Comparison of ENCODE assay signal across 1 cellular context in genomic region chr2:170523506-170523905, GRCh38.
TF ChIP-seq lines count a peak whose summit lies in the region.

No MANE protein-coding gene starts in this region.

TF ChIP-seq in K562, 482 proteins besides CTCF, POLR2A, EP300 and RAD21 (continued from another document):
- TF ChIP-seq PKNOX1 (IDR thresholded peaks at IDR 0.05) (0 out of 2 replicates have a peak, but pooled peaks have one; percentile 31), TBL1XR1 (IDR thresholded peaks at IDR 0.05; ENCODE audit: low read length in 2 of 2) (no peak), SMC3 (conservative IDR thresholded peaks at IDR 0.05; ENCODE audit: insufficient read depth, low read depth, low read length) (peak; percentile 33; the same call in 1 of the 2 replicates)
